Comparison of ENCODE assay signal across 8 cellular contexts in genomic region chr19:12723383-12723642, GRCh38. TPM values are rescaled to one million over a fixed set of nuclear protein-coding genes. Genes with fewer than 3 reads are reported as not detected.
DNase-seq lines count a peak whose midpoint lies in the region; ATAC-seq and TF ChIP-seq lines count a peak whose summit lies in the region.

No MANE protein-coding gene starts in this region.

- peak overlapping the region; percentile 49 to 62 for H3K4ac ChIP-seq in mesenchymal stem cell (ENCODE audit: low read depth in 1 of 2, low read length in 2 of 2)

- no peaks in the 10 kb centered on the region for H3K27me3 ChIP-seq in BE2C
- H3K27me3 ChIP-seq in mesenchymal stem cell (ENCODE audit: control insufficient read depth in 1 of 2, insufficient read depth in 1 of 2, low read length in 2 of 2) = no peaks in the 10 kb centered on the region

- H3K9me3 Mint-ChIP-seq in IgD-negative memory B cell = no peaks in the 10 kb centered on the region

- peak overlapping the region; percentile 21 for H2AFZ ChIP-seq in mesenchymal stem cell (ENCODE audit: low read depth, low read length)

- H3K4me3 ChIP-seq in BE2C (ENCODE audit: low read depth, low read length) (peak overlapping the region; percentile 93), astrocyte of the cerebellum (ENCODE audit: low read depth, low read length) (peak overlapping the region; percentile 82), mesenchymal stem cell (ENCODE audit: insufficient read depth in 1 of 2, low read depth in 1 of 2, low read length in 2 of 2) (peak overlapping the region; percentile 53 to 95)

- TF ChIP-seq CTCF in BE2C (IDR thresholded peaks at IDR 0.05; ENCODE audit: low read depth, low read length) (no peak), astrocyte of the cerebellum (IDR thresholded peaks at IDR 0.05; ENCODE audit: low read depth, low read length, missing control alignments) (no peak)

- peak overlapping the region; percentile 9 to 82 for H3K18ac ChIP-seq in mesenchymal stem cell (ENCODE audit: low read depth in 1 of 2, low read length in 2 of 2)

- peaks cover 33% of the 10 kb centered on the region for H3K36me3 ChIP-seq in BE2C
- H3K36me3 ChIP-seq in mesenchymal stem cell (ENCODE audit: control insufficient read depth in 1 of 2, insufficient read depth in 2 of 2, low read depth in 1 of 2, low read length in 2 of 2) = peaks cover 22 to 28% of the 10 kb centered on the region in 2 experiments

- no peaks in the 10 kb centered on the region for H3K27me3 Mint-ChIP-seq in IgD-negative memory B cell

- H3K4me1 Mint-ChIP-seq in IgD-negative memory B cell = peaks cover 25 to 28% (median 25%) of the 10 kb centered on the region in 3 donors

- H3K9me3 ChIP-seq in BE2C = no peaks in the 10 kb centered on the region
- no peaks in the 10 kb centered on the region for H3K9me3 ChIP-seq in mesenchymal stem cell (ENCODE audit: control insufficient read depth, low read length)

- peak overlapping the region; percentile 96 to 99 (median 98) for H3K27ac Mint-ChIP-seq in IgD-negative memory B cell

- H4K8ac ChIP-seq in mesenchymal stem cell (ENCODE audit: low read length) = no peak overlapping the region

- no peaks in the 10 kb centered on the region; the same call in 1 of the 2 replicates for H3K4me1 ChIP-seq in BE2C
- H3K4me1 ChIP-seq in mesenchymal stem cell (ENCODE audit: control insufficient read depth, insufficient read depth, low read depth, low read length) = peaks cover 16% of the 10 kb centered on the region

- peak overlapping the region; percentile 83 for H3K4me2 ChIP-seq in mesenchymal stem cell (ENCODE audit: low read length, poor library complexity, severe bottlenecking)

- peak overlapping the region; percentile 42 for H2AK5ac ChIP-seq in mesenchymal stem cell (ENCODE audit: low read length, severe bottlenecking)

- H3K79me1 ChIP-seq in mesenchymal stem cell (replicated peaks; ENCODE audit: low read length, poor library complexity, severe bottlenecking) = peaks cover 11% of the 10 kb centered on the region

- DNase-seq in BE2C = no peak
- DNase-seq in astrocyte of the cerebellum (ENCODE audit: low read depth) = no peak
- DNase-seq in mesenchymal stem cell = no peak
- DNase-seq in SHP77 (lab: John Stamatoyannopoulos, UW) = no peak
- no peak for DNase-seq in stimulated activated naive CD4-positive, alpha-beta T cell (lab: John Stamatoyannopoulos, UW)

- WGBS in mesenchymal stem cell = 0% methylated on average over 7 of the region's 7 CpGs

- peak overlapping the region in 1 of 2 experiments; percentile 10 for H2BK12ac ChIP-seq in mesenchymal stem cell (ENCODE audit: low read length in 2 of 2)

- no peak overlapping the region for H2BK15ac ChIP-seq in mesenchymal stem cell (ENCODE audit: low read depth, poor library complexity, severe bottlenecking)

- in situ Hi-C loops in astrocyte of the cerebellum (cut with HindIII; ENCODE audit: low sequenced_read_pairs) = no loop called here

- H3K27ac ChIP-seq in mesenchymal stem cell (ENCODE audit: low read length, poor library complexity, severe bottlenecking) = peak overlapping the region; percentile 65

- peak overlapping the region in 1 of 2 experiments; percentile 49 for H3K23ac ChIP-seq in mesenchymal stem cell (ENCODE audit: low read length in 2 of 2)

- peak overlapping the region; percentile 89 to 99 (median 98) for H3K4me3 Mint-ChIP-seq in IgD-negative memory B cell

- peak overlapping the region in 1 of 2 experiments; percentile 96 for H3K14ac ChIP-seq in mesenchymal stem cell (ENCODE audit: low read length in 2 of 2)

- no peak overlapping the region for H2BK5ac ChIP-seq in mesenchymal stem cell (ENCODE audit: low read depth, low read length, poor library complexity, severe bottlenecking)

- H3K9ac ChIP-seq in mesenchymal stem cell (ENCODE audit: low read length) = peak overlapping the region; percentile 91

- no peak for ATAC-seq in HG03342 (IDR thresholded peaks at IDR 0.05; ENCODE audit: unreplicated experiment)
- ATAC-seq in HG02870 (IDR thresholded peaks at IDR 0.05; ENCODE audit: unreplicated experiment) = no peak

- peaks cover 5% of the 10 kb centered on the region for H3K36me3 Mint-ChIP-seq in IgD-negative memory B cell

- no peak overlapping the region for H4K91ac ChIP-seq in mesenchymal stem cell (ENCODE audit: low read length)

- no peak overlapping the region for H2BK120ac ChIP-seq in mesenchymal stem cell (ENCODE audit: low read depth, low read length)

RNA-seq across cellular contexts. Expression of gene TNPO2, which starts 0.4 kb away (rescaled TPM):
- polyA plus RNA-seq in BE2C (2012; ENCODE audit: insufficient read depth, insufficient read length, low read depth) = 300 TPM
- polyA plus RNA-seq in IgD-negative memory B cell = 4.2 TPM
- 39.8 TPM for polyA plus RNA-seq in mesenchymal stem cell (2013, experiment 1 of 2)
- 37.8 TPM for polyA plus RNA-seq in mesenchymal stem cell (2013, experiment 2 of 2)

RNA-seq across cellular contexts. Expression of gene TRIR, which starts 11.2 kb away (rescaled TPM):
- 547 TPM for polyA plus RNA-seq in BE2C (2012; ENCODE audit: insufficient read depth, insufficient read length, low read depth)
- 299 TPM for polyA plus RNA-seq in IgD-negative memory B cell
- polyA plus RNA-seq in mesenchymal stem cell (2013, experiment 1 of 2) = 270 TPM
- polyA plus RNA-seq in mesenchymal stem cell (2013, experiment 2 of 2) = 272 TPM

RNA-seq across cellular contexts. Expression of gene GET3, which starts 14.0 kb away (rescaled TPM):
- polyA plus RNA-seq in BE2C (2012; ENCODE audit: insufficient read depth, insufficient read length, low read depth) = 266 TPM
- polyA plus RNA-seq in IgD-negative memory B cell = 64.2 TPM
- 59.3 TPM for polyA plus RNA-seq in mesenchymal stem cell (2013, experiment 1 of 2)
- 58.3 TPM for polyA plus RNA-seq in mesenchymal stem cell (2013, experiment 2 of 2)

RNA-seq across cellular contexts. Expression of gene FBXW9, which starts 26.9 kb away (rescaled TPM):
- 15.0 TPM for polyA plus RNA-seq in BE2C (2012; ENCODE audit: insufficient read depth, insufficient read length, low read depth)
- polyA plus RNA-seq in IgD-negative memory B cell = 5.1 TPM
- 5.2 TPM for polyA plus RNA-seq in mesenchymal stem cell (2013, experiment 1 of 2)
- 5.2 TPM for polyA plus RNA-seq in mesenchymal stem cell (2013, experiment 2 of 2)

RNA-seq across cellular contexts. Expression of gene BEST2, which starts 28.3 kb away (rescaled TPM):
- polyA plus RNA-seq in BE2C (2012; ENCODE audit: insufficient read depth, insufficient read length, low read depth) = not detected
- polyA plus RNA-seq in IgD-negative memory B cell = not detected
- 0.04 TPM for polyA plus RNA-seq in mesenchymal stem cell (2013, experiment 1 of 2)
- polyA plus RNA-seq in mesenchymal stem cell (2013, experiment 2 of 2) = 0.01 TPM
